28 cellular contexts compared by ENCODE assay signal in genomic region chr7:157757776-157758467, GRCh38.
"Had no signal": no experiment of that assay in that cellular context is flagged by ENCODE, and none has a peak within 500 bp of the region (broad histone marks: within the 10 kb centered on the region; RNA-seq: fewer than 3 reads in every experiment).

No MANE protein-coding gene starts in this region.

- ATAC-seq: activated naive CD8-positive, alpha-beta T cell treated with anti-CD3 and anti-CD28 coated beads, Interleukin-2, amount 50 U/mL, for 24 hours; activated T-cell treated with anti-CD3 and anti-CD28 coated beads, Interleukin-2, amount 50 U/mL, for 4 hours; left lobe of liver; T-helper 17 cell had no signal

- DNase-seq: activated CD4-positive, alpha-beta memory T cell treated with anti-CD3 and anti-CD28 coated beads, Interleukin-2, amount 10 ng/mL, durations not matched to agents 7 days and 5 days; activated CD4-positive, alpha-beta T cell treated with anti-CD3 and anti-CD28 coated beads for 1 hour; activated CD4-positive, alpha-beta T cell treated with anti-CD3 and anti-CD28 coated beads, Interleukin-2, amount 10 ng/mL, durations not matched to agents 7 days and 5 days; activated CD8-positive, alpha-beta memory T cell treated with anti-CD3 and anti-CD28 coated beads, Interleukin-2, amount 50 U/mL, for 48 hours; activated naive CD8-positive, alpha-beta T cell treated with anti-CD3 and anti-CD28 coated beads, Interleukin-2, amount 50 U/mL, for 24 hours; activated T-cell treated with anti-CD3 and anti-CD28 coated beads, Interleukin-2, amount 50 U/mL, for 4 hours; amygdala; central memory CD4-positive, alpha-beta T cell; endodermal cell; foreskin melanocyte; heart right ventricle; kidney glomerular epithelial cell; naive B cell; occipital lobe; spleen; stimulated activated naive CD4-positive, alpha-beta T cell treated with Interleukin-2 at 50 U/mL for 16 hours; SW 1271; T-helper 17 cell; T1000; transverse colon; uterus had no signal

- H3K27ac ChIP-seq: esophagus muscularis mucosa, heart right ventricle, spleen, transverse colon, uterus had no signal

- H3K27me3 Mint-ChIP-seq: activated naive CD4-positive, alpha-beta T cell treated with anti-CD3 and anti-CD28 coated beads, Interleukin-2, amount 50 U/mL, for 24 hours had no signal

- H3K9me3 Mint-ChIP-seq: activated CD4-positive, alpha-beta memory T cell treated with anti-CD3 and anti-CD28 coated beads, Interleukin-2, amount 10 ng/mL, durations not matched to agents 7 days and 5 days; activated CD4-positive, alpha-beta T cell treated with anti-CD3 and anti-CD28 coated beads, Interleukin-2, amount 10 ng/mL, durations not matched to agents 7 days and 5 days; activated naive CD4-positive, alpha-beta T cell treated with anti-CD3 and anti-CD28 coated beads, Interleukin-2, amount 50 U/mL, for 24 hours; activated naive CD8-positive, alpha-beta T cell treated with anti-CD3 and anti-CD28 coated beads, Interleukin-2, amount 50 U/mL, for 24 hours; activated T-cell treated with anti-CD3 and anti-CD28 coated beads, Interleukin-2, amount 50 U/mL, for 4 hours; activated T-helper 2 cell treated with anti-CD3 and anti-CD28 coated beads, Interferon-gamma antibody, Interleukin-2, Interleukin-4, amounts not matched to agents 10 μg/mL and 5 μg/mL and 100 μg/mL, durations not matched to agents 14 hours and 24 hours and 36 hours; dendritic cell treated with granulocyte-macrophage colony-stimulating factor and Interleukin-4, amounts not matched to agents 40 ng/mL and 50 ng/mL, for 4 days; neural crest cell had no signal

- H3K36me3 ChIP-seq: esophagus muscularis mucosa, heart right ventricle, spleen, transverse colon, uterus had no signal

- H3K27ac Mint-ChIP-seq: activated CD4-positive, alpha-beta memory T cell treated with anti-CD3 and anti-CD28 coated beads, Interleukin-2, amount 10 ng/mL, durations not matched to agents 7 days and 5 days; activated CD4-positive, alpha-beta T cell treated with anti-CD3 and anti-CD28 coated beads, Interleukin-2, amount 10 ng/mL, durations not matched to agents 7 days and 5 days; activated naive CD4-positive, alpha-beta T cell treated with anti-CD3 and anti-CD28 coated beads, Interleukin-2, amount 50 U/mL, for 24 hours; activated naive CD8-positive, alpha-beta T cell treated with anti-CD3 and anti-CD28 coated beads, Interleukin-2, amount 50 U/mL, for 24 hours; activated T-helper 2 cell treated with anti-CD3 and anti-CD28 coated beads, Interferon-gamma antibody, Interleukin-2, Interleukin-4, amounts not matched to agents 10 μg/mL and 5 μg/mL and 100 μg/mL, durations not matched to agents 14 hours and 24 hours and 36 hours; dendritic cell treated with granulocyte-macrophage colony-stimulating factor and Interleukin-4, amounts not matched to agents 40 ng/mL and 50 ng/mL, for 4 days; endodermal cell; naive B cell; T-helper 17 cell had no signal

- H3K27me3 ChIP-seq: esophagus muscularis mucosa, transverse colon, uterus had no signal

- H3K4me1 Mint-ChIP-seq: activated CD4-positive, alpha-beta memory T cell treated with anti-CD3 and anti-CD28 coated beads, Interleukin-2, amount 10 ng/mL, durations not matched to agents 7 days and 5 days; endodermal cell had no signal

- H3K9me3 ChIP-seq: transverse colon, uterus had no signal

- H3K36me3 Mint-ChIP-seq: activated naive CD4-positive, alpha-beta T cell treated with anti-CD3 and anti-CD28 coated beads, Interleukin-2, amount 50 U/mL, for 24 hours; naive B cell had no signal

- H3K4me3 ChIP-seq: esophagus muscularis mucosa, heart right ventricle, lung, spleen, transverse colon, uterus had no signal

- H3K4me1 ChIP-seq: esophagus muscularis mucosa, heart right ventricle, transverse colon, uterus had no signal

- H3K4me3 Mint-ChIP-seq: activated CD4-positive, alpha-beta memory T cell treated with anti-CD3 and anti-CD28 coated beads, Interleukin-2, amount 10 ng/mL, durations not matched to agents 7 days and 5 days; activated CD4-positive, alpha-beta T cell treated with anti-CD3 and anti-CD28 coated beads, Interleukin-2, amount 10 ng/mL, durations not matched to agents 7 days and 5 days; activated naive CD4-positive, alpha-beta T cell treated with anti-CD3 and anti-CD28 coated beads, Interleukin-2, amount 50 U/mL, for 24 hours; activated naive CD8-positive, alpha-beta T cell treated with anti-CD3 and anti-CD28 coated beads, Interleukin-2, amount 50 U/mL, for 24 hours; activated T-cell treated with anti-CD3 and anti-CD28 coated beads, Interleukin-2, amount 50 U/mL, for 4 hours; dendritic cell treated with granulocyte-macrophage colony-stimulating factor and Interleukin-4, amounts not matched to agents 40 ng/mL and 50 ng/mL, for 4 days; endodermal cell; naive B cell; neural crest cell; T-helper 17 cell had no signal
